In genomic region chr13:71629167-71629566, GRCh38 we compare ENCODE assay signal across 7 cellular contexts.
"Had no signal": no experiment of that assay in that cellular context is flagged by ENCODE, and none has a peak within 500 bp of the region (broad histone marks: within the 10 kb centered on the region; RNA-seq: fewer than 3 reads in every experiment).

No MANE protein-coding gene starts in this region.

- H3K36me3 Mint-ChIP-seq: IgD-negative memory B cell had no signal

- H3K4me3 Mint-ChIP-seq: IgD-negative memory B cell had no signal

- H3K27ac Mint-ChIP-seq: IgD-negative memory B cell had no signal

- ATAC-seq: HepG2 had no signal

- H3K27me3 Mint-ChIP-seq: IgD-negative memory B cell had no signal

- H3K27ac ChIP-seq: HL-60 had no signal

- DNase-seq: GOT3, H7, HCEC 1CT, KBM-7 had no signal
